8 cellular contexts compared by ENCODE assay signal in genomic region chr21:38352536-38353219, GRCh38.
DNase-seq lines count a peak whose midpoint lies in the region; ATAC-seq and TF ChIP-seq lines count a peak whose summit lies in the region.

No MANE protein-coding gene starts in this region.

- no peaks in the 10 kb centered on the region for H4K20me1 ChIP-seq in smooth muscle cell (ENCODE audit: low read depth)

- H3K9me3 ChIP-seq in NT2/D1 (ENCODE audit: insufficient read depth, low read length) (peaks cover 16% of the 10 kb centered on the region; the same call in 1 of the 2 replicates), adrenal gland (replicated peaks in 1 of 3) (no peaks in the 10 kb centered on the region), smooth muscle cell (replicated peaks; ENCODE audit: low read depth) (no peaks in the 10 kb centered on the region)

- no peak overlapping the region for H2AFZ ChIP-seq in smooth muscle cell (ENCODE audit: low read depth)

- H3K4me3 ChIP-seq in NT2/D1 (ENCODE audit: insufficient read length, low read depth), result no peak overlapping the region
- no peak overlapping the region for H3K4me3 ChIP-seq in adrenal gland
- H3K4me3 ChIP-seq in smooth muscle cell, result no peak overlapping the region

- no peak overlapping the region for H3K27ac ChIP-seq in adrenal gland
- peak overlapping the region; percentile 93 for H3K27ac ChIP-seq in smooth muscle cell (ENCODE audit: low read depth)

- H3K4me2 ChIP-seq in smooth muscle cell, result peak overlapping the region; percentile 60

- TF ChIP-seq CTCF in adrenal gland (IDR thresholded peaks at IDR 0.05) (peak; percentile 53 to 80 (median 70)), smooth muscle cell (IDR thresholded peaks at IDR 0.05; ENCODE audit: borderline replicate concordance, insufficient read depth, poor library complexity, severe bottlenecking) (peak; percentile 87)

- H3K27me3 ChIP-seq in NT2/D1 (ENCODE audit: insufficient read depth, insufficient read length) (peaks cover 7% of the 10 kb centered on the region), adrenal gland (no peaks in the 10 kb centered on the region), smooth muscle cell (ENCODE audit: low read depth) (no peaks in the 10 kb centered on the region)

- no peaks in the 10 kb centered on the region for H3F3A ChIP-seq in smooth muscle cell (ENCODE audit: low read depth)

- ATAC-seq in HG02642 (IDR thresholded peaks at IDR 0.05; ENCODE audit: poor library complexity, unreplicated experiment) (no peak), HG02938 (IDR thresholded peaks at IDR 0.05; ENCODE audit: unreplicated experiment) (no peak)

- intact Hi-C loops in adrenal gland (cut with DNase I), result loop anchor here in 1 of 2 donors (10.0 kb wide), 1 partner anchor 638 kb away; no protein-coding TSS in a partner anchor

- WGBS in adrenal gland, 4 donors, result 38 to 53% (median 42%) methylated on average over 6 of the region's 6 CpGs
- WGBS in smooth muscle cell (ENCODE audit: low lambda C conversion rate), result 51% methylated on average over 6 of the region's 6 CpGs

- H3K36me3 ChIP-seq in NT2/D1 (ENCODE audit: insufficient read depth, insufficient read length, low read length) (no peaks in the 10 kb centered on the region), adrenal gland (replicated peaks in 1 of 2) (no peaks in the 10 kb centered on the region), smooth muscle cell (ENCODE audit: low read depth) (no peaks in the 10 kb centered on the region)

- DNase-seq in COR-L47 (lab: John Stamatoyannopoulos, UW) (peak; percentile 56), HUDEP-2 (lab: John Stamatoyannopoulos, UW; ENCODE audit: unreplicated experiment in 76 of 76) (peak in 42 of 76 experiments; percentile 2 to 74 (median 30)), NT2/D1 (ENCODE audit: low read depth, low spot score) (peak; percentile 70), adrenal gland (peak; percentile 52 to 79 (median 67)), hepatic stellate cell (ENCODE audit: low spot score) (peak; percentile 73), smooth muscle cell (lab: John Stamatoyannopoulos, UW; ENCODE audit: unreplicated experiment) (peak; percentile 6)

- H3K9ac ChIP-seq in NT2/D1 (ENCODE audit: insufficient read length, low read depth), result no peak overlapping the region
- H3K9ac ChIP-seq in smooth muscle cell (ENCODE audit: low read depth), result peak overlapping the region; percentile 40

- H3K4me1 ChIP-seq in NT2/D1 (ENCODE audit: insufficient read depth, insufficient read length) (peaks cover 12% of the 10 kb centered on the region), adrenal gland (replicated peaks in 1 of 2) (no peaks in the 10 kb centered on the region), smooth muscle cell (ENCODE audit: low read depth) (peaks cover 3% of the 10 kb centered on the region)

- H3K79me2 ChIP-seq in smooth muscle cell (ENCODE audit: low read depth), result no peaks in the 10 kb centered on the region

- no peak for TF ChIP-seq POLR2A in adrenal gland (IDR thresholded peaks at IDR 0.05)

Comparison
In these comparisons a context has a peak if more than half of its experiments do, and no peak if none do; other contexts are left out.
1. DNase-seq: peak in every context shown above with its lines; median percentile 73 in hepatic stellate cell; 70 in NT2/D1; 67 in adrenal gland; 56 in COR-L47; 30 in HUDEP-2; 6 in smooth muscle cell.